Comparison of ENCODE assay signal across 21 cellular contexts in genomic region chr5:143116817-143117216, GRCh38.
"Had no signal": no experiment of that assay in that cellular context is flagged by ENCODE, and none has a peak within 500 bp of the region (broad histone marks: within the 10 kb centered on the region; RNA-seq: fewer than 3 reads in every experiment).

No MANE protein-coding gene starts in this region.

- DNase-seq: activated CD4-positive, alpha-beta T cell treated with anti-CD3 and anti-CD28 coated beads for 1 hour; activated CD4-positive, alpha-beta T cell treated with anti-CD3 and anti-CD28 coated beads, Interleukin-2, amount 10 ng/mL, durations not matched to agents 7 days and 5 days; activated CD8-positive, alpha-beta T cell treated with anti-CD3 and anti-CD28 coated beads for 36 hours; activated gamma-delta T cell treated with Interleukin-2 at 50 U/mL for 16 hours; activated naive CD4-positive, alpha-beta T cell treated with anti-CD3 and anti-CD28 coated beads, Interleukin-2, amount 50 U/mL, for 16 hours; activated T-cell treated with anti-CD3 and anti-CD28 coated beads, Interleukin-2, amount 50 U/mL, for 4 hours; amniotic stem cell; brain microvascular endothelial cell; effector CD4-positive, alpha-beta T cell; foreskin keratinocyte; islet precursor cell; left colon; mesenchymal stem cell; natural killer cell; right lobe of liver; stimulated activated CD4-positive, alpha-beta T cell treated with anti-CD3 and anti-CD28 coated beads, Interleukin-12 subunit alpha, Interleukin-12 subunit beta, amount 100 ng/mL, for 4 hours; stimulated activated CD4-positive, alpha-beta T cell treated with anti-CD3 and anti-CD28 coated beads, Interleukin-4, amount 100 ng/mL, for 1 hour; T-helper 2 cell; uterus had no signal

- ATAC-seq: activated CD8-positive, alpha-beta T cell treated with anti-CD3 and anti-CD28 coated beads for 36 hours; activated T-cell treated with anti-CD3 and anti-CD28 coated beads, Interleukin-2, amount 50 U/mL, for 4 hours; activated T-helper 17 cell treated with anti-CD3 and anti-CD28 coated beads, Interleukin-2, amount 50 U/mL, for 72 hours; foreskin keratinocyte; left colon; natural killer cell; right lobe of liver; WTC11 had no signal
